ENCODE assay signal across 17 cellular contexts in genomic region chr3:11611271-11611893, GRCh38. TPM values are rescaled to one million over a fixed set of nuclear protein-coding genes. Genes with fewer than 3 reads are reported as not detected.
DNase-seq lines count a peak whose midpoint lies in the region; ATAC-seq and TF ChIP-seq lines count a peak whose summit lies in the region.
"Had no signal": no experiment of that assay in that cellular context is flagged by ENCODE, and none has a peak within 500 bp of the region (broad histone marks: within the 10 kb centered on the region; RNA-seq: fewer than 3 reads in every experiment).

No MANE protein-coding gene starts in this region.

- peak overlapping the region; percentile 71 for H3K27ac Mint-ChIP-seq in activated naive CD8-positive, alpha-beta T cell
- H3K27ac Mint-ChIP-seq in activated naive CD8-positive, alpha-beta T cell treated with anti-CD3 and anti-CD28 coated beads, Interleukin-2, amount 50 U/mL, for 24 hours: no peak overlapping the region
- peak overlapping the region; percentile 84 to 94 (median 85) for H3K27ac Mint-ChIP-seq in nephron
- H3K27ac Mint-ChIP-seq: activated CD4-positive, alpha-beta memory T cell treated with anti-CD3 and anti-CD28 coated beads for 36 hours; activated naive CD4-positive, alpha-beta T cell treated with anti-CD3 and anti-CD28 coated beads, Interleukin-2, amount 50 U/mL, for 24 hours; activated T-cell treated with anti-CD3 and anti-CD28 coated beads, Interleukin-2, amount 50 U/mL, for 24 hours had no signal

- no peak for TF ChIP-seq CTCF in nephron (IDR thresholded peaks at IDR 0.05; ENCODE audit: unreplicated experiment in 3 of 3)
- TF ChIP-seq CTCF in testis (IDR thresholded peaks at IDR 0.05): no peak
- no peak for TF ChIP-seq CTCF in suprapubic skin (IDR thresholded peaks at IDR 0.05)

- no peak for ATAC-seq in activated naive CD8-positive, alpha-beta T cell treated with anti-CD3 and anti-CD28 coated beads, Interleukin-2, amount 50 U/mL, for 24 hours
- ATAC-seq in GM21381 (IDR thresholded peaks at IDR 0.05; ENCODE audit: unreplicated experiment): no peak

- H3K36me3 ChIP-seq in testis (ENCODE audit: low read depth, missing control alignments) (no peaks in the 10 kb centered on the region), suprapubic skin (no peaks in the 10 kb centered on the region)
- H3K36me3 ChIP-seq: Peyer's patch, upper lobe of left lung had no signal

- peaks cover 78% of the 10 kb centered on the region for H3K4me1 Mint-ChIP-seq in activated naive CD8-positive, alpha-beta T cell (ENCODE audit: low read depth)
- peaks cover 57% of the 10 kb centered on the region for H3K4me1 Mint-ChIP-seq in activated naive CD8-positive, alpha-beta T cell treated with anti-CD3 and anti-CD28 coated beads, Interleukin-2, amount 50 U/mL, for 24 hours
- H3K4me1 Mint-ChIP-seq in nephron: peaks cover 97% of the 10 kb centered on the region

- no peak for DNase-seq in activated naive CD8-positive, alpha-beta T cell treated with anti-CD3 and anti-CD28 coated beads, Interleukin-2, amount 50 U/mL, for 24 hours
- DNase-seq in caudate nucleus (lab: John Stamatoyannopoulos, UW) (no peak), testis (no peak), C1 segment of cervical spinal cord (lab: John Stamatoyannopoulos, UW) (no peak), suprapubic skin (ENCODE audit: low spot score in 2 of 2) (no peak)
- DNase-seq: activated CD4-positive, alpha-beta memory T cell treated with anti-CD3 and anti-CD28 coated beads for 36 hours; activated T-cell treated with anti-CD3 and anti-CD28 coated beads, Interleukin-2, amount 50 U/mL, for 24 hours; hippocampal formation; KBM-7; NCI-H2107; Peyer's patch; upper lobe of left lung had no signal

- TF ChIP-seq EP300 in suprapubic skin (IDR thresholded peaks at IDR 0.05): no peak

- WGBS in testis, 2 donors: 57 to 60% methylated on average over 9 to 10 of the region's 10 CpGs
- 74% methylated on average over 9 of the region's 10 CpGs for WGBS in suprapubic skin

- intact Hi-C loops in testis (cut with DNase I; ENCODE audit: low total_unique reads): no loop called here

- H3K27me3 Mint-ChIP-seq in activated naive CD8-positive, alpha-beta T cell: no peaks in the 10 kb centered on the region
- no peaks in the 10 kb centered on the region for H3K27me3 Mint-ChIP-seq in activated naive CD8-positive, alpha-beta T cell treated with anti-CD3 and anti-CD28 coated beads, Interleukin-2, amount 50 U/mL, for 24 hours
- H3K27me3 Mint-ChIP-seq in nephron (ENCODE audit: low read depth): no peaks in the 10 kb centered on the region
- H3K27me3 Mint-ChIP-seq: activated CD4-positive, alpha-beta memory T cell treated with anti-CD3 and anti-CD28 coated beads for 36 hours; activated naive CD4-positive, alpha-beta T cell treated with anti-CD3 and anti-CD28 coated beads, Interleukin-2, amount 50 U/mL, for 24 hours; activated T-cell treated with anti-CD3 and anti-CD28 coated beads, Interleukin-2, amount 50 U/mL, for 24 hours had no signal

- H3K4me1 ChIP-seq in testis: peaks cover 55% of the 10 kb centered on the region
- H3K4me1 ChIP-seq in suprapubic skin: peaks cover 82% of the 10 kb centered on the region

- H3K9me3 Mint-ChIP-seq in activated naive CD8-positive, alpha-beta T cell (ENCODE audit: low read depth): no peaks in the 10 kb centered on the region
- H3K9me3 Mint-ChIP-seq in activated naive CD8-positive, alpha-beta T cell treated with anti-CD3 and anti-CD28 coated beads, Interleukin-2, amount 50 U/mL, for 24 hours: no peaks in the 10 kb centered on the region
- H3K9me3 Mint-ChIP-seq in nephron: no peaks in the 10 kb centered on the region
- H3K9me3 Mint-ChIP-seq: activated CD4-positive, alpha-beta memory T cell treated with anti-CD3 and anti-CD28 coated beads for 36 hours; activated naive CD4-positive, alpha-beta T cell treated with anti-CD3 and anti-CD28 coated beads, Interleukin-2, amount 50 U/mL, for 24 hours; activated T-cell treated with anti-CD3 and anti-CD28 coated beads, Interleukin-2, amount 50 U/mL, for 24 hours had no signal

- H3K27me3 ChIP-seq in testis (no peaks in the 10 kb centered on the region), suprapubic skin (no peaks in the 10 kb centered on the region)
- H3K27me3 ChIP-seq: BLaER1, Peyer's patch, upper lobe of left lung had no signal

- no peak overlapping the region for H3K4me3 Mint-ChIP-seq in activated naive CD8-positive, alpha-beta T cell
- H3K4me3 Mint-ChIP-seq in activated naive CD8-positive, alpha-beta T cell treated with anti-CD3 and anti-CD28 coated beads, Interleukin-2, amount 50 U/mL, for 24 hours: no peak overlapping the region
- H3K4me3 Mint-ChIP-seq in nephron: peak overlapping the region in 2 of 3 experiments; percentile 2 to 56
- H3K4me3 Mint-ChIP-seq: activated CD4-positive, alpha-beta memory T cell treated with anti-CD3 and anti-CD28 coated beads for 36 hours; activated naive CD4-positive, alpha-beta T cell treated with anti-CD3 and anti-CD28 coated beads, Interleukin-2, amount 50 U/mL, for 24 hours; activated T-cell treated with anti-CD3 and anti-CD28 coated beads, Interleukin-2, amount 50 U/mL, for 24 hours had no signal

- TF ChIP-seq POLR2A in testis (IDR thresholded peaks at IDR 0.05): no peak
- no peak for TF ChIP-seq POLR2A in suprapubic skin (IDR thresholded peaks at IDR 0.05)

- H3K36me3 Mint-ChIP-seq in activated naive CD8-positive, alpha-beta T cell: no peaks in the 10 kb centered on the region
- peaks cover 5% of the 10 kb centered on the region for H3K36me3 Mint-ChIP-seq in activated naive CD8-positive, alpha-beta T cell treated with anti-CD3 and anti-CD28 coated beads, Interleukin-2, amount 50 U/mL, for 24 hours (ENCODE audit: low read depth)
- peaks cover 9% of the 10 kb centered on the region for H3K36me3 Mint-ChIP-seq in nephron (ENCODE audit: low read depth)
- H3K36me3 Mint-ChIP-seq: activated CD4-positive, alpha-beta memory T cell treated with anti-CD3 and anti-CD28 coated beads for 36 hours had no signal

- no peak overlapping the region for H3K4me3 ChIP-seq in testis
- no peak overlapping the region for H3K4me3 ChIP-seq in suprapubic skin
- H3K4me3 ChIP-seq: BLaER1, Peyer's patch, upper lobe of left lung had no signal

- H3K9me3 ChIP-seq in testis (no peaks in the 10 kb centered on the region), suprapubic skin (no peaks in the 10 kb centered on the region)
- H3K9me3 ChIP-seq: BLaER1, Peyer's patch, upper lobe of left lung had no signal

- peak overlapping the region; percentile 8 for H3K27ac ChIP-seq in caudate nucleus (ENCODE audit: low read depth, low read length)
- peak overlapping the region; percentile 20 to 74 for H3K27ac ChIP-seq in testis
- H3K27ac ChIP-seq in suprapubic skin: no peak overlapping the region
- H3K27ac ChIP-seq: BLaER1, Peyer's patch, upper lobe of left lung had no signal

RNA-seq across cellular contexts. Expression of gene VGLL4, which starts 32.3 kb away (rescaled TPM):
- total RNA-seq in testis: 100 to 1,000 TPM; 169 to 209 TPM
- 72.9 TPM for polyA plus RNA-seq in testis (ENCODE audit: insufficient read depth, low read depth, low replicate concordance)
- total RNA-seq in suprapubic skin: 10 to 100 TPM; 66.8 to 86.5 (median 75.9) TPM

Comparison
In these comparisons a context has a peak if more than half of its experiments do, and no peak if none do; other contexts are left out.
1. H3K4me3 Mint-ChIP-seq: peak in nephron (2 of 3); none in activated naive CD8-positive, alpha-beta T cell (single experiment) and activated naive CD8-positive, alpha-beta T cell treated with anti-CD3 and anti-CD28 coated beads, Interleukin-2, amount 50 U/mL, for 24 hours (single experiment).